Comparison of ENCODE assay signal across 1 cellular context in the genomic region with DNA sequence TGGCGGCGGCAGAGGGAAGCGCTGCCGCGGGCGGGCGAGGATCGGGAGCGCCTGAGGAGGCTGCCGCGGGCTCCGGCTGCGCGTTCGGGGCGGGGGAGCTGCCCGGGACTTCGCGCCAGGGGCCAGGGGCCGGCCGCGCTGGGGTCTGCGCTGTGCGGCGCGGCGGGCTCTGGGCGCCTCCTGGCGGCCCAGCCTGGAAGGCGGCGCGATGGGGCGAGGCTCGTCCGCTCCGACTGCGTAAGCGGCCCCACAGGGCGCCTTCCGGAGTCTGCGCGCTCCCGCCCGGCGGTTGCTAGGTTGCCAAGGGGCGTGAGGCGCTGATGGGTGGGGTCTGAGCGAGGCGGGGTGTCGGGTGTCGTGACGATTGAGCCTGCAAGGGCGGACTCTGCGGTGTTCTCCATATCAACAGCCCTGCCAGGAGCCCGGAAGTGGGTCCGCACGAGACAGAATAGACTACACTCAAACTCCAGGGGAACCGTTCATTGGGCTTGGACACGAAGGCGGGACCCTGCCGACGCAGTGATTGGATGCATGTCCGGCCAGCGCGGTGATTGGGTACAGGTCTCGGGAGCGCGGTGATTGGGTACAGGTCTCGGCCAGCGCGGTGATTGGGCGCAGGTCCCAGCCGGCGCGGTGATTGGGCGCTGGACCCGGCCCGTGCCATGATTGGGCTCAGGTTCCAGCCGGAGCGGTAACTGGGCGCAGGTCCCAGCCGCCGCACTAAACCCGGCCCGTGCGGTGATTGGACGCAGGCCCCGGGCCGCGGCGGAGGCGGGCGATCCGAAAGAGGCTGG.
TF ChIP-seq lines count a peak whose summit lies in the region.

A gene with protein sequence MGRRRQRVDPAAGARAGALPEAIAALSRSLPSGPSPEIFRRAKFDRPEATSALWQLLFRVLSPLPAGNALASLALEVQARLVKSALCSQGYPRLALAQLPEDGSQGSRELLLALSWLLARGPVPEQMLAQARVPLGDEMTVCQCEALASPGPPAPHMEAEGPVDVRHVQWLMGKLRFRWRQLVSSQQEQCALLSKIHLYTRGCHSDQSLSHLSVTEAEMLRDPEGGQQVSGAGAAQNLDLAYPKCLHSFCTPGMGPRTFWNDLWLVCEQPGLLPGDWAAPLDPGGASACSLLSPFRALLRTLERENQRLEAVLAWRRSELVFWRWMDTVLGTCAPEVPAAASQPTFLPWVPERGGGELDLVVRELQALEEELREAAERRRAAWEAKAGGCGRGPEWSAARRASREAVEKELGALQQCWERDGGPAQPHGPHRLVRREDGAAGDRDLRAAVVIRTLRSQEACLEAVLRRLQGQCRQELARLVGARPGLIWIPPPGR (plus strand): TSS at position 675 of the 794 bp plus-strand sequence. CDS start 130 bp downstream, outside the sequence.

TF ChIP-seq in HepG2, 621 proteins besides CTCF, POLR2A, EP300 and RAD21 (continued from another document and continues in another):
- TF ChIP-seq, protein P1, sequence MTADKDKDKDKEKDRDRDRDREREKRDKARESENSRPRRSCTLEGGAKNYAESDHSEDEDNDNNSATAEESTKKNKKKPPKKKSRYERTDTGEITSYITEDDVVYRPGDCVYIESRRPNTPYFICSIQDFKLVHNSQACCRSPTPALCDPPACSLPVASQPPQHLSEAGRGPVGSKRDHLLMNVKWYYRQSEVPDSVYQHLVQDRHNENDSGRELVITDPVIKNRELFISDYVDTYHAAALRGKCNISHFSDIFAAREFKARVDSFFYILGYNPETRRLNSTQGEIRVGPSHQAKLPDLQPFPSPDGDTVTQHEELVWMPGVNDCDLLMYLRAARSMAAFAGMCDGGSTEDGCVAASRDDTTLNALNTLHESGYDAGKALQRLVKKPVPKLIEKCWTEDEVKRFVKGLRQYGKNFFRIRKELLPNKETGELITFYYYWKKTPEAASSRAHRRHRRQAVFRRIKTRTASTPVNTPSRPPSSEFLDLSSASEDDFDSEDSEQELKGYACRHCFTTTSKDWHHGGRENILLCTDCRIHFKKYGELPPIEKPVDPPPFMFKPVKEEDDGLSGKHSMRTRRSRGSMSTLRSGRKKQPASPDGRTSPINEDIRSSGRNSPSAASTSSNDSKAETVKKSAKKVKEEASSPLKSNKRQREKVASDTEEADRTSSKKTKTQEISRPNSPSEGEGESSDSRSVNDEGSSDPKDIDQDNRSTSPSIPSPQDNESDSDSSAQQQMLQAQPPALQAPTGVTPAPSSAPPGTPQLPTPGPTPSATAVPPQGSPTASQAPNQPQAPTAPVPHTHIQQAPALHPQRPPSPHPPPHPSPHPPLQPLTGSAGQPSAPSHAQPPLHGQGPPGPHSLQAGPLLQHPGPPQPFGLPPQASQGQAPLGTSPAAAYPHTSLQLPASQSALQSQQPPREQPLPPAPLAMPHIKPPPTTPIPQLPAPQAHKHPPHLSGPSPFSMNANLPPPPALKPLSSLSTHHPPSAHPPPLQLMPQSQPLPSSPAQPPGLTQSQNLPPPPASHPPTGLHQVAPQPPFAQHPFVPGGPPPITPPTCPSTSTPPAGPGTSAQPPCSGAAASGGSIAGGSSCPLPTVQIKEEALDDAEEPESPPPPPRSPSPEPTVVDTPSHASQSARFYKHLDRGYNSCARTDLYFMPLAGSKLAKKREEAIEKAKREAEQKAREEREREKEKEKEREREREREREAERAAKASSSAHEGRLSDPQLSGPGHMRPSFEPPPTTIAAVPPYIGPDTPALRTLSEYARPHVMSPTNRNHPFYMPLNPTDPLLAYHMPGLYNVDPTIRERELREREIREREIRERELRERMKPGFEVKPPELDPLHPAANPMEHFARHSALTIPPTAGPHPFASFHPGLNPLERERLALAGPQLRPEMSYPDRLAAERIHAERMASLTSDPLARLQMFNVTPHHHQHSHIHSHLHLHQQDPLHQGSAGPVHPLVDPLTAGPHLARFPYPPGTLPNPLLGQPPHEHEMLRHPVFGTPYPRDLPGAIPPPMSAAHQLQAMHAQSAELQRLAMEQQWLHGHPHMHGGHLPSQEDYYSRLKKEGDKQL (CRISPR knock-in tag; IDR thresholded peaks at IDR 0.05; ENCODE audit: low read depth): no peak; the same call in 1 of the 2 replicates
- TF ChIP-seq GATA4 (IDR thresholded peaks at IDR 0.05; ENCODE audit: borderline replicate concordance, low read depth) (no peak), PHF5A (CRISPR knock-in tag; IDR thresholded peaks at IDR 0.05; ENCODE audit: low read depth, unreplicated experiment) (no peak), EED (CRISPR knock-in tag; IDR thresholded peaks at IDR 0.05) (peak; percentile 18; the same call in 1 of the 2 replicates), ZNF780A (CRISPR knock-in tag; IDR thresholded peaks at IDR 0.05) (no peak), ETV5 (CRISPR knock-in tag; IDR thresholded peaks at IDR 0.05; ENCODE audit: borderline replicate concordance) (peak; percentile 72), HOXA3 (CRISPR knock-in tag; IDR thresholded peaks at IDR 0.05) (peak; percentile 73), SYNCRIP (IDR thresholded peaks at IDR 0.05; ENCODE audit: insufficient read depth, low read depth, low read length) (no peak), SUZ12 (IDR thresholded peaks at IDR 0.05; ENCODE audit: low read depth, low read length) (no peak), FOXA1 (IDR thresholded peaks at IDR 0.05) (no peak), FOXA1 (CRISPR knock-in tag; IDR thresholded peaks at IDR 0.05) (peak; percentile 56), MXI1 (IDR thresholded peaks at IDR 0.05; ENCODE audit: borderline replicate concordance, low read depth, low read length) (peak; percentile 96), JUNB (CRISPR knock-in tag; IDR thresholded peaks at IDR 0.05; ENCODE audit: borderline replicate concordance) (no peak), ZNF33B (CRISPR knock-in tag; IDR thresholded peaks at IDR 0.05) (peak; percentile 19; the same call in 1 of the 2 replicates), ZNF720 (CRISPR knock-in tag; IDR thresholded peaks at IDR 0.05) (no peak), MAF1 (CRISPR knock-in tag; IDR thresholded peaks at IDR 0.05; ENCODE audit: borderline replicate concordance) (no peak), REXO4 (CRISPR knock-in tag; IDR thresholded peaks at IDR 0.05; ENCODE audit: borderline replicate concordance) (0 out of 2 replicates have a peak, but pooled peaks have one; percentile 63), ZNF317 (CRISPR knock-in tag; IDR thresholded peaks at IDR 0.05) (0 out of 2 replicates have a peak, but pooled peaks have one; percentile 29)
- TF ChIP-seq, protein P2, sequence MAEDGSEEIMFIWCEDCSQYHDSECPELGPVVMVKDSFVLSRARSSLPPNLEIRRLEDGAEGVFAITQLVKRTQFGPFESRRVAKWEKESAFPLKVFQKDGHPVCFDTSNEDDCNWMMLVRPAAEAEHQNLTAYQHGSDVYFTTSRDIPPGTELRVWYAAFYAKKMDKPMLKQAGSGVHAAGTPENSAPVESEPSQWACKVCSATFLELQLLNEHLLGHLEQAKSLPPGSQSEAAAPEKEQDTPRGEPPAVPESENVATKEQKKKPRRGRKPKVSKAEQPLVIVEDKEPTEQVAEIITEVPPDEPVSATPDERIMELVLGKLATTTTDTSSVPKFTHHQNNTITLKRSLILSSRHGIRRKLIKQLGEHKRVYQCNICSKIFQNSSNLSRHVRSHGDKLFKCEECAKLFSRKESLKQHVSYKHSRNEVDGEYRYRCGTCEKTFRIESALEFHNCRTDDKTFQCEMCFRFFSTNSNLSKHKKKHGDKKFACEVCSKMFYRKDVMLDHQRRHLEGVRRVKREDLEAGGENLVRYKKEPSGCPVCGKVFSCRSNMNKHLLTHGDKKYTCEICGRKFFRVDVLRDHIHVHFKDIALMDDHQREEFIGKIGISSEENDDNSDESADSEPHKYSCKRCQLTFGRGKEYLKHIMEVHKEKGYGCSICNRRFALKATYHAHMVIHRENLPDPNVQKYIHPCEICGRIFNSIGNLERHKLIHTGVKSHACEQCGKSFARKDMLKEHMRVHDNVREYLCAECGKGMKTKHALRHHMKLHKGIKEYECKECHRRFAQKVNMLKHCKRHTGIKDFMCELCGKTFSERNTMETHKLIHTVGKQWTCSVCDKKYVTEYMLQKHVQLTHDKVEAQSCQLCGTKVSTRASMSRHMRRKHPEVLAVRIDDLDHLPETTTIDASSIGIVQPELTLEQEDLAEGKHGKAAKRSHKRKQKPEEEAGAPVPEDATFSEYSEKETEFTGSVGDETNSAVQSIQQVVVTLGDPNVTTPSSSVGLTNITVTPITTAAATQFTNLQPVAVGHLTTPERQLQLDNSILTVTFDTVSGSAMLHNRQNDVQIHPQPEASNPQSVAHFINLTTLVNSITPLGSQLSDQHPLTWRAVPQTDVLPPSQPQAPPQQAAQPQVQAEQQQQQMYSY (CRISPR knock-in tag; IDR thresholded peaks at IDR 0.05): peak; percentile 80; the same call in 1 of the 2 replicates
- TF ChIP-seq, protein P3, sequence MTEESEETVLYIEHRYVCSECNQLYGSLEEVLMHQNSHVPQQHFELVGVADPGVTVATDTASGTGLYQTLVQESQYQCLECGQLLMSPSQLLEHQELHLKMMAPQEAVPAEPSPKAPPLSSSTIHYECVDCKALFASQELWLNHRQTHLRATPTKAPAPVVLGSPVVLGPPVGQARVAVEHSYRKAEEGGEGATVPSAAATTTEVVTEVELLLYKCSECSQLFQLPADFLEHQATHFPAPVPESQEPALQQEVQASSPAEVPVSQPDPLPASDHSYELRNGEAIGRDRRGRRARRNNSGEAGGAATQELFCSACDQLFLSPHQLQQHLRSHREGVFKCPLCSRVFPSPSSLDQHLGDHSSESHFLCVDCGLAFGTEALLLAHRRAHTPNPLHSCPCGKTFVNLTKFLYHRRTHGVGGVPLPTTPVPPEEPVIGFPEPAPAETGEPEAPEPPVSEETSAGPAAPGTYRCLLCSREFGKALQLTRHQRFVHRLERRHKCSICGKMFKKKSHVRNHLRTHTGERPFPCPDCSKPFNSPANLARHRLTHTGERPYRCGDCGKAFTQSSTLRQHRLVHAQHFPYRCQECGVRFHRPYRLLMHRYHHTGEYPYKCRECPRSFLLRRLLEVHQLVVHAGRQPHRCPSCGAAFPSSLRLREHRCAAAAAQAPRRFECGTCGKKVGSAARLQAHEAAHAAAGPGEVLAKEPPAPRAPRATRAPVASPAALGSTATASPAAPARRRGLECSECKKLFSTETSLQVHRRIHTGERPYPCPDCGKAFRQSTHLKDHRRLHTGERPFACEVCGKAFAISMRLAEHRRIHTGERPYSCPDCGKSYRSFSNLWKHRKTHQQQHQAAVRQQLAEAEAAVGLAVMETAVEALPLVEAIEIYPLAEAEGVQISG (CRISPR knock-in tag; IDR thresholded peaks at IDR 0.05): peak; percentile 84
- TF ChIP-seq, protein P4, sequence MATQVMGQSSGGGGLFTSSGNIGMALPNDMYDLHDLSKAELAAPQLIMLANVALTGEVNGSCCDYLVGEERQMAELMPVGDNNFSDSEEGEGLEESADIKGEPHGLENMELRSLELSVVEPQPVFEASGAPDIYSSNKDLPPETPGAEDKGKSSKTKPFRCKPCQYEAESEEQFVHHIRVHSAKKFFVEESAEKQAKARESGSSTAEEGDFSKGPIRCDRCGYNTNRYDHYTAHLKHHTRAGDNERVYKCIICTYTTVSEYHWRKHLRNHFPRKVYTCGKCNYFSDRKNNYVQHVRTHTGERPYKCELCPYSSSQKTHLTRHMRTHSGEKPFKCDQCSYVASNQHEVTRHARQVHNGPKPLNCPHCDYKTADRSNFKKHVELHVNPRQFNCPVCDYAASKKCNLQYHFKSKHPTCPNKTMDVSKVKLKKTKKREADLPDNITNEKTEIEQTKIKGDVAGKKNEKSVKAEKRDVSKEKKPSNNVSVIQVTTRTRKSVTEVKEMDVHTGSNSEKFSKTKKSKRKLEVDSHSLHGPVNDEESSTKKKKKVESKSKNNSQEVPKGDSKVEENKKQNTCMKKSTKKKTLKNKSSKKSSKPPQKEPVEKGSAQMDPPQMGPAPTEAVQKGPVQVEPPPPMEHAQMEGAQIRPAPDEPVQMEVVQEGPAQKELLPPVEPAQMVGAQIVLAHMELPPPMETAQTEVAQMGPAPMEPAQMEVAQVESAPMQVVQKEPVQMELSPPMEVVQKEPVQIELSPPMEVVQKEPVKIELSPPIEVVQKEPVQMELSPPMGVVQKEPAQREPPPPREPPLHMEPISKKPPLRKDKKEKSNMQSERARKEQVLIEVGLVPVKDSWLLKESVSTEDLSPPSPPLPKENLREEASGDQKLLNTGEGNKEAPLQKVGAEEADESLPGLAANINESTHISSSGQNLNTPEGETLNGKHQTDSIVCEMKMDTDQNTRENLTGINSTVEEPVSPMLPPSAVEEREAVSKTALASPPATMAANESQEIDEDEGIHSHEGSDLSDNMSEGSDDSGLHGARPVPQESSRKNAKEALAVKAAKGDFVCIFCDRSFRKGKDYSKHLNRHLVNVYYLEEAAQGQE (IDR thresholded peaks at IDR 0.05; ENCODE audit: borderline replicate concordance in 1 of 2, low read depth in 1 of 2, low read length in 2 of 2): no peak
- TF ChIP-seq, protein P5, sequence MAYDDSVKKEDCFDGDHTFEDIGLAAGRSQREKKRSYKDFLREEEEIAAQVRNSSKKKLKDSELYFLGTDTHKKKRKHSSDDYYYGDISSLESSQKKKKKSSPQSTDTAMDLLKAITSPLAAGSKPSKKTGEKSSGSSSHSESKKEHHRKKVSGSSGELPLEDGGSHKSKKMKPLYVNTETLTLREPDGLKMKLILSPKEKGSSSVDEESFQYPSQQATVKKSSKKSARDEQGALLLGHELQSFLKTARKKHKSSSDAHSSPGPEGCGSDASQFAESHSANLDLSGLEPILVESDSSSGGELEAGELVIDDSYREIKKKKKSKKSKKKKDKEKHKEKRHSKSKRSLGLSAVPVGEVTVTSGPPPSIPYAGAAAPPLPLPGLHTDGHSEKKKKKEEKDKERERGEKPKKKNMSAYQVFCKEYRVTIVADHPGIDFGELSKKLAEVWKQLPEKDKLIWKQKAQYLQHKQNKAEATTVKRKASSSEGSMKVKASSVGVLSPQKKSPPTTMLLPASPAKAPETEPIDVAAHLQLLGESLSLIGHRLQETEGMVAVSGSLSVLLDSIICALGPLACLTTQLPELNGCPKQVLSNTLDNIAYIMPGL (CRISPR knock-in tag; IDR thresholded peaks at IDR 0.05; ENCODE audit: borderline replicate concordance in 1 of 2, low read depth in 1 of 2): peak; percentile 44 to 77; a peak in 2 of 4 replicates
- TF ChIP-seq, protein P6, sequence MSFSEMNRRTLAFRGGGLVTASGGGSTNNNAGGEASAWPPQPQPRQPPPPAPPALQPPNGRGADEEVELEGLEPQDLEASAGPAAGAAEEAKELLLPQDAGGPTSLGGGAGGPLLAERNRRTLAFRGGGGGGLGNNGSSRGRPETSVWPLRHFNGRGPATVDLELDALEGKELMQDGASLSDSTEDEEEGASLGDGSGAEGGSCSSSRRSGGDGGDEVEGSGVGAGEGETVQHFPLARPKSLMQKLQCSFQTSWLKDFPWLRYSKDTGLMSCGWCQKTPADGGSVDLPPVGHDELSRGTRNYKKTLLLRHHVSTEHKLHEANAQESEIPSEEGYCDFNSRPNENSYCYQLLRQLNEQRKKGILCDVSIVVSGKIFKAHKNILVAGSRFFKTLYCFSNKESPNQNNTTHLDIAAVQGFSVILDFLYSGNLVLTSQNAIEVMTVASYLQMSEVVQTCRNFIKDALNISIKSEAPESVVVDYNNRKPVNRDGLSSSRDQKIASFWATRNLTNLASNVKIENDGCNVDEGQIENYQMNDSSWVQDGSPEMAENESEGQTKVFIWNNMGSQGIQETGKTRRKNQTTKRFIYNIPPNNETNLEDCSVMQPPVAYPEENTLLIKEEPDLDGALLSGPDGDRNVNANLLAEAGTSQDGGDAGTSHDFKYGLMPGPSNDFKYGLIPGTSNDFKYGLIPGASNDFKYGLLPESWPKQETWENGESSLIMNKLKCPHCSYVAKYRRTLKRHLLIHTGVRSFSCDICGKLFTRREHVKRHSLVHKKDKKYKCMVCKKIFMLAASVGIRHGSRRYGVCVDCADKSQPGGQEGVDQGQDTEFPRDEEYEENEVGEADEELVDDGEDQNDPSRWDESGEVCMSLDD (CRISPR knock-in tag; IDR thresholded peaks at IDR 0.05; ENCODE audit: borderline replicate concordance): no peak; the same call in 1 of the 2 replicates
